In the genomic region with DNA sequence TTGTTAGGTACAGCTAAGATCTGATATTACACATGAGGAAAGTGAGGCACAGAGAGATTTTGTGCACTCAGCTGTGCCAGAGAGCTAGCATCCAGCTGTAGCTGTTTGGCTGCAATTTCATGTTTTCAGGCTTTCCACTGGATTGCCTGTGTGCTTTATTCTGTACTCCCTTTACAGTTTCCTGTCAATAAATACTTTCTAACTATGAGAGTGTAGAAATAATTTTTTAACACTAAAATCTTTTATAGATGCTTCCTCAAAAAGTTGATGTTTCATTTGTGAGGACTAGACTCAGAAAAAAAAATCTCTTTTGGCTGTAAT, we compare ENCODE assay signal across 1 cellular context.
TF ChIP-seq lines count a peak whose summit lies in the region.

No MANE protein-coding gene starts in this region.

TF ChIP-seq in GM23338, 12 proteins besides CTCF, POLR2A, EP300 and RAD21 (continued from another document):
- TF ChIP-seq, protein P1, sequence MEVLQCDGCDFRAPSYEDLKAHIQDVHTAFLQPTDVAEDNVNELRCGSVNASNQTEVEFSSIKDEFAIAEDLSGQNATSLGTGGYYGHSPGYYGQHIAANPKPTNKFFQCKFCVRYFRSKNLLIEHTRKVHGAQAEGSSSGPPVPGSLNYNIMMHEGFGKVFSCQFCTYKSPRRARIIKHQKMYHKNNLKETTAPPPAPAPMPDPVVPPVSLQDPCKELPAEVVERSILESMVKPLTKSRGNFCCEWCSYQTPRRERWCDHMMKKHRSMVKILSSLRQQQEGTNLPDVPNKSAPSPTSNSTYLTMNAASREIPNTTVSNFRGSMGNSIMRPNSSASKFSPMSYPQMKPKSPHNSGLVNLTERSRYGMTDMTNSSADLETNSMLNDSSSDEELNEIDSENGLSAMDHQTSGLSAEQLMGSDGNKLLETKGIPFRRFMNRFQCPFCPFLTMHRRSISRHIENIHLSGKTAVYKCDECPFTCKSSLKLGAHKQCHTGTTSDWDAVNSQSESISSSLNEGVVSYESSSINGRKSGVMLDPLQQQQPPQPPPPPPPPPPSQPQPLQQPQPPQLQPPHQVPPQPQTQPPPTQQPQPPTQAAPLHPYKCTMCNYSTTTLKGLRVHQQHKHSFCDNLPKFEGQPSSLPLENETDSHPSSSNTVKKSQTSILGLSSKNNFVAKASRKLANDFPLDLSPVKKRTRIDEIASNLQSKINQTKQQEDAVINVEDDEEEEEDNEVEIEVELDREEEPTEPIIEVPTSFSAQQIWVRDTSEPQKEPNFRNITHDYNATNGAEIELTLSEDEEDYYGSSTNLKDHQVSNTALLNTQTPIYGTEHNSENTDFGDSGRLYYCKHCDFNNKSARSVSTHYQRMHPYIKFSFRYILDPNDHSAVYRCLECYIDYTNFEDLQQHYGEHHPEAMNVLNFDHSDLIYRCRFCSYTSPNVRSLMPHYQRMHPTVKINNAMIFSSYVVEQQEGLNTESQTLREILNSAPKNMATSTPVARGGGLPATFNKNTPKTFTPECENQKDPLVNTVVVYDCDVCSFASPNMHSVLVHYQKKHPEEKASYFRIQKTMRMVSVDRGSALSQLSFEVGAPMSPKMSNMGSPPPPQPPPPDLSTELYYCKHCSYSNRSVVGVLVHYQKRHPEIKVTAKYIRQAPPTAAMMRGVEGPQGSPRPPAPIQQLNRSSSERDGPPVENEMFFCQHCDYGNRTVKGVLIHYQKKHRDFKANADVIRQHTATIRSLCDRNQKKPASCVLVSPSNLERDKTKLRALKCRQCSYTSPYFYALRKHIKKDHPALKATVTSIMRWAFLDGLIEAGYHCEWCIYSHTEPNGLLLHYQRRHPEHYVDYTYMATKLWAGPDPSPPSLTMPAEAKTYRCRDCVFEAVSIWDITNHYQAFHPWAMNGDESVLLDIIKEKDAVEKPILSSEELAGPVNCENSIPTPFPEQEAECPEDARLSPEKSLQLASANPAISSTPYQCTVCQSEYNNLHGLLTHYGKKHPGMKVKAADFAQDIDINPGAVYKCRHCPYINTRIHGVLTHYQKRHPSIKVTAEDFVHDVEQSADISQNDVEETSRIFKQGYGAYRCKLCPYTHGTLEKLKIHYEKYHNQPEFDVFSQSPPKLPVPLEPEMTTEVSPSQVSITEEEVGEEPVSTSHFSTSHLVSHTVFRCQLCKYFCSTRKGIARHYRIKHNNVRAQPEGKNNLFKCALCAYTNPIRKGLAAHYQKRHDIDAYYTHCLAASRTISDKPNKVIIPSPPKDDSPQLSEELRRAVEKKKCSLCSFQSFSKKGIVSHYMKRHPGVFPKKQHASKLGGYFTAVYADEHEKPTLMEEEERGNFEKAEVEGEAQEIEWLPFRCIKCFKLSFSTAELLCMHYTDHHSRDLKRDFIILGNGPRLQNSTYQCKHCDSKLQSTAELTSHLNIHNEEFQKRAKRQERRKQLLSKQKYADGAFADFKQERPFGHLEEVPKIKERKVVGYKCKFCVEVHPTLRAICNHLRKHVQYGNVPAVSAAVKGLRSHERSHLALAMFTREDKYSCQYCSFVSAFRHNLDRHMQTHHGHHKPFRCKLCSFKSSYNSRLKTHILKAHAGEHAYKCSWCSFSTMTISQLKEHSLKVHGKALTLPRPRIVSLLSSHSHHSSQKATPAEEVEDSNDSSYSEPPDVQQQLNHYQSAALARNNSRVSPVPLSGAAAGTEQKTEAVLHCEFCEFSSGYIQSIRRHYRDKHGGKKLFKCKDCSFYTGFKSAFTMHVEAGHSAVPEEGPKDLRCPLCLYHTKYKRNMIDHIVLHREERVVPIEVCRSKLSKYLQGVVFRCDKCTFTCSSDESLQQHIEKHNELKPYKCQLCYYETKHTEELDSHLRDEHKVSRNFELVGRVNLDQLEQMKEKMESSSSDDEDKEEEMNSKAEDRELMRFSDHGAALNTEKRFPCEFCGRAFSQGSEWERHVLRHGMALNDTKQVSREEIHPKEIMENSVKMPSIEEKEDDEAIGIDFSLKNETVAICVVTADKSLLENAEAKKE (CRISPR knock-in tag; IDR thresholded peaks at IDR 0.05): no peak
